In genomic region chr4:95108883-95109421, GRCh38 we compare ENCODE assay signal across 17 cellular contexts.
"Had no signal": no experiment of that assay in that cellular context is flagged by ENCODE, and none has a peak within 500 bp of the region (broad histone marks: within the 10 kb centered on the region; RNA-seq: fewer than 3 reads in every experiment).

No MANE protein-coding gene starts in this region.

- H3K36me3 ChIP-seq: esophagus squamous epithelium, heart left ventricle, left lung, neutrophil, thoracic aorta, upper lobe of right lung, WERI-Rb-1 had no signal

- H3K27ac ChIP-seq: esophagus squamous epithelium, heart left ventricle, left lung, neutrophil, parathyroid adenoma, thoracic aorta, upper lobe of right lung, WERI-Rb-1 had no signal

- H2AFZ ChIP-seq: parathyroid adenoma had no signal

- H3K4me1 ChIP-seq: esophagus squamous epithelium, left lung, parathyroid adenoma, upper lobe of right lung had no signal

- H3K27me3 ChIP-seq: esophagus squamous epithelium, heart left ventricle, left lung, neutrophil, upper lobe of right lung had no signal

- H3K4me3 ChIP-seq: esophagus squamous epithelium, heart left ventricle, left lung, thoracic aorta, upper lobe of right lung had no signal

- H3K9ac ChIP-seq: parathyroid adenoma had no signal

- DNase-seq: activated CD4-positive, alpha-beta T cell treated with anti-CD3 and anti-CD28 coated beads, Interleukin-2, amount 50 U/mL, for 48 hours; activated naive CD4-positive, alpha-beta T cell treated with anti-CD3 and anti-CD28 coated beads, Interleukin-2, amount 10 ng/mL, durations not matched to agents 7 days and 5 days; activated T-cell treated with anti-CD3 and anti-CD28 coated beads, Interleukin-2, amount 50 U/mL, for 24 hours; cortex of kidney; effector CD4-positive, alpha-beta T cell; esophagus squamous epithelium; foreskin melanocyte; heart left ventricle; left lung; natural killer cell; retina; upper lobe of right lung; WERI-Rb-1 had no signal

- ATAC-seq: heart left ventricle; left lung; natural killer cell; stimulated activated effector memory CD8-positive, alpha-beta T cell treated with anti-CD3 and anti-CD28 coated beads, Interleukin-12 subunit alpha, Interleukin-12 subunit beta, amount 100 ng/mL, for 72 hours; upper lobe of right lung had no signal

- H3K9me3 ChIP-seq: esophagus squamous epithelium, heart left ventricle, left lung, neutrophil, thoracic aorta, upper lobe of right lung had no signal

- H3K79me2 ChIP-seq: parathyroid adenoma had no signal
